Comparison of ENCODE assay signal across 16 cellular contexts in the genomic region with DNA sequence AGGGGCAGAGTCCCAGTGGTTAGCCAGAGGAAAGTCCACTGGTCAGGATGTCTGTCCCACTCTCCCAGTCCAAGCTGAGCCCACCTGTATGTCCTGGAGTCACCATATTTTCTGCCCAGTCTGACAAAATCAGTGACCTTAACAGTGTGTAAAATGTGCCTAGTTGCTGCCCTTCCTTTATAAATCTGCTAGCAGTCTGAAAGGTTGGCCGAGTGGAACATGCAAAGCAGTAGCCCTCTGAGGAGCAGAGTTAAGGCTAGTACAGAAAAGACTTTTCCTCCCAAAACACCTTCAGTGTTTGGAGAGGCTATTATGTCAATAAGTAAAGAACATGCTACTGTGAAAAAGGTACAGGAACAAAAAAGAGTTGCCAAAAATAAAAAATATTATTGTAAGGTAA. TPM values are rescaled to one million over a fixed set of nuclear protein-coding genes. Genes with fewer than 3 reads are reported as not detected.
A peak's percentile ranks its signal among the peaks of the same experiment; 100 is the strongest.
DNase-seq lines count a peak whose midpoint lies in the region; ATAC-seq and TF ChIP-seq lines count a peak whose summit lies in the region.
"Had no signal": no experiment of that assay in that cellular context is flagged by ENCODE, and none has a peak within 500 bp of the region (broad histone marks: within the 10 kb centered on the region; RNA-seq: fewer than 3 reads in every experiment).

No MANE protein-coding gene starts in this region.

- no peak for DNase-seq in H4 (ENCODE audit: low spot score)
- DNase-seq in DMS53 (lab: John Stamatoyannopoulos, UW) = no peak
- no peak for DNase-seq in hepatic stellate cell (ENCODE audit: low spot score)
- no peak for DNase-seq in activated CD8-positive, alpha-beta memory T cell treated with anti-CD3 and anti-CD28 coated beads for 24 hours
- DNase-seq: activated CD4-positive, alpha-beta T cell treated with anti-CD3 and anti-CD28 coated beads, Interleukin-2, amount 50 U/mL, for 48 hours; activated gamma-delta T cell; DMS79 treated with DMSO at 0.1 percent for 48 hours; effector memory CD4-positive, alpha-beta T cell; kidney glomerular epithelial cell; NCI-H1105 treated with DMSO at 0.1 percent for 48 hours; NCI-H446; stimulated activated CD4-positive, alpha-beta T cell treated with anti-CD3 and anti-CD28 coated beads, Interleukin-2, amount 100 ng/mL, for 24 hours had no signal

- peak; percentile 61 for ATAC-seq in GM18519 (IDR thresholded peaks at IDR 0.05; ENCODE audit: low FRiP score, unreplicated experiment)
- ATAC-seq in GM21423 (IDR thresholded peaks at IDR 0.05; ENCODE audit: unreplicated experiment) = peak; percentile 79
- peak; percentile 69 for ATAC-seq in HG03064 (IDR thresholded peaks at IDR 0.05; ENCODE audit: low read depth, unreplicated experiment)

- TF ChIP-seq POLR2A in Raji (IDR thresholded peaks at IDR 0.05; ENCODE audit: insufficient read depth, low read depth, low read length) = peak; percentile 39; the same call in 1 of the 2 replicates

RNA-seq across cellular contexts. Expression of gene TTC21A, which starts 15.3 kb away (rescaled TPM):
- 0.25 and 0.35 TPM in 2 replicates for total RNA-seq in H4 (2014; rRNA removed; shearing (Covaris generic))

RNA-seq across cellular contexts. Expression of gene GORASP1, which starts 15.4 kb away (rescaled TPM):
- 12.3 and 24.4 TPM in 2 replicates for total RNA-seq in H4 (2014; rRNA removed; shearing (Covaris generic))

RNA-seq across cellular contexts. Expression of gene CSRNP1, which starts 30.6 kb away (rescaled TPM):
- 3.8 and 4.3 TPM in 2 replicates for total RNA-seq in H4 (2014; rRNA removed; shearing (Covaris generic))
